ENCODE assay signal across 17 cellular contexts in the genomic region with DNA sequence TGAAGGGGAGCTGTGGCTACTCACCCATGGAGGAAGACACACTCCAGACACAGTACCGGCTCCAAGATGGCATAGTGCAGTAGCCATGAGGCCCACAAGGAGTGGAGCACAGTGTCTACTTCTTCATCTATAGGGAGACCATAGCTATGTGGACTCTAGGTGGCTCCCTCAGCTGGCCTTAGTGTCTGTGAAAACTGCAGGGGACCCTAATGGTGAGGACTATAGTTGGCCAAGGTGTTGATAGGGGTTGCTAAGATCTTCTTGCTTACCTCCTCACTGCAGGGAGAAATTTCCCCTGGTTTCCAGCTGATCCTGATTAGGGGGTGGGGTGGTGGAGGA. TPM values are rescaled to one million over a fixed set of nuclear protein-coding genes. Genes with fewer than 3 reads are reported as not detected.
DNase-seq lines count a peak whose midpoint lies in the region; ATAC-seq and TF ChIP-seq lines count a peak whose summit lies in the region.
"Had no signal": no experiment of that assay in that cellular context is flagged by ENCODE, and none has a peak within 500 bp of the region (broad histone marks: within the 10 kb centered on the region; RNA-seq: fewer than 3 reads in every experiment).

No MANE protein-coding gene starts in this region.

- no peaks in the 10 kb centered on the region for H3K36me3 ChIP-seq in lower lobe of right lung
- H3K36me3 ChIP-seq in naive thymus-derived CD4-positive, alpha-beta T cell (ENCODE audit: control insufficient read depth in 2 of 3, insufficient read depth in 3 of 3, low read length in 3 of 3), result no peaks in the 10 kb centered on the region
- H3K36me3 ChIP-seq: SJSA1 had no signal

- H3K4me1 ChIP-seq in lower lobe of right lung, result no peaks in the 10 kb centered on the region
- no peaks in the 10 kb centered on the region for H3K4me1 ChIP-seq in naive thymus-derived CD4-positive, alpha-beta T cell (ENCODE audit: control insufficient read depth in 2 of 2, insufficient read depth in 2 of 2, low read length in 2 of 2)
- H3K4me1 ChIP-seq: SJSA1 had no signal

- DNase-seq in NCI-H82 (lab: John Stamatoyannopoulos, UW), result peak; percentile 11
- no peak for DNase-seq in NCI-H82 treated with DMSO at 0.1 percent for 48 hours (lab: John Stamatoyannopoulos, UW; ENCODE audit: unreplicated experiment)
- no peak for DNase-seq in GM13977 (ENCODE audit: low spot score)
- peak; percentile 23 for DNase-seq in SK-MEL-5 (ENCODE audit: low read depth, low spot score)
- no peak for DNase-seq in lower lobe of right lung
- no peak for DNase-seq in activated CD8-positive, alpha-beta memory T cell treated with anti-CD3 and anti-CD28 coated beads, Interleukin-2, amount 50 U/mL, for 48 hours
- no peak for DNase-seq in naive thymus-derived CD4-positive, alpha-beta T cell
- DNase-seq in cerebellar cortex (ENCODE audit: low spot score), result no peak
- DNase-seq: COR-L47, HFFc6, Karpas-422, MV-4-11, NCI-H1436 treated with DMSO at 0.1 percent for 48 hours, NCI-H2081 treated with DMSO at 0.1 percent for 48 hours, NCI-H69 had no signal

- H3K4me3 Mint-ChIP-seq in naive thymus-derived CD4-positive, alpha-beta T cell, result no peak overlapping the region
- H3K4me3 Mint-ChIP-seq: HFFc6 had no signal

- TF ChIP-seq CTCF in GM13977 (IDR thresholded peaks at IDR 0.05; ENCODE audit: extremely low read depth, insufficient read depth, missing control alignments), result peak; percentile 14
- TF ChIP-seq CTCF in lower lobe of right lung (IDR thresholded peaks at IDR 0.05), result no peak

- no peaks in the 10 kb centered on the region for H3K27me3 Mint-ChIP-seq in naive thymus-derived CD4-positive, alpha-beta T cell

- in situ Hi-C loops in GM13977 (cut with MboI; ENCODE audit: low pct_unique_long_range_greater_than_20kb, low sequenced_read_pairs, unreplicated experiment), result no loop called here
- in situ Hi-C loops in SK-MEL-5 (cut with HindIII; ENCODE audit: low pct_unique_long_range_greater_than_20kb, low sequenced_read_pairs), result no loop called here

- POLR2A ChIA-PET in naive thymus-derived CD4-positive, alpha-beta T cell (lab: Charles Lee), result no interaction called here

- H3K36me3 Mint-ChIP-seq in naive thymus-derived CD4-positive, alpha-beta T cell, result peaks cover 13 to 67% (median 52%) of the 10 kb centered on the region in 5 donors

- peaks cover 5% of the 10 kb centered on the region for H3K9me3 ChIP-seq in lower lobe of right lung
- no peaks in the 10 kb centered on the region for H3K9me3 ChIP-seq in naive thymus-derived CD4-positive, alpha-beta T cell (ENCODE audit: control insufficient read depth in 2 of 3, low read length in 3 of 3)
- H3K9me3 ChIP-seq: SJSA1 had no signal

- no peaks in the 10 kb centered on the region for H3K27me3 ChIP-seq in lower lobe of right lung (ENCODE audit: low read depth)
- H3K27me3 ChIP-seq in naive thymus-derived CD4-positive, alpha-beta T cell (ENCODE audit: control insufficient read depth in 2 of 2, insufficient read depth in 2 of 2, low read length in 2 of 2), result no peaks in the 10 kb centered on the region
- H3K27me3 ChIP-seq: SJSA1 had no signal

- ATAC-seq in lower lobe of right lung, result peak; percentile 19 to 36
- no peak for ATAC-seq in naive thymus-derived CD4-positive, alpha-beta T cell

- CTCF ChIA-PET in naive thymus-derived CD4-positive, alpha-beta T cell (lab: Charles Lee), result interaction anchor here (1.1 to 1.5 kb wide), 3 partner anchors 45 to 59 kb away, joined by 3 to 4 read pairs (median 3); no protein-coding TSS in a partner anchor

- no peak overlapping the region for H3K4me3 ChIP-seq in lower lobe of right lung
- H3K4me3 ChIP-seq in naive thymus-derived CD4-positive, alpha-beta T cell (ENCODE audit: low read length), result no peak overlapping the region
- H3K4me3 ChIP-seq: SJSA1 had no signal

- peak overlapping the region in 1 of 9 donors; percentile 80 for H3K27ac Mint-ChIP-seq in naive thymus-derived CD4-positive, alpha-beta T cell
- H3K27ac Mint-ChIP-seq: HFFc6 had no signal

- H3K27ac ChIP-seq in lower lobe of right lung, result no peak overlapping the region
- H3K27ac ChIP-seq in naive thymus-derived CD4-positive, alpha-beta T cell (ENCODE audit: low read depth, low read length), result no peak overlapping the region
- H3K27ac ChIP-seq: C4-2B, SJSA1 had no signal

- peaks cover 0 to 37% (median 19%) of the 10 kb centered on the region in 11 donors for H3K9me3 Mint-ChIP-seq in naive thymus-derived CD4-positive, alpha-beta T cell

- intact Hi-C loops in lower lobe of right lung (cut with DNase I), result no loop called here
- intact Hi-C loops in naive thymus-derived CD4-positive, alpha-beta T cell (cut with micrococcal nuclease), result loop anchor here in 1 of 2 donors (2.0 kb wide), 1 partner anchor 44 kb away; no protein-coding TSS in a partner anchor

- H3K4me1 Mint-ChIP-seq in naive thymus-derived CD4-positive, alpha-beta T cell, result peaks cover 13 to 38% (median 32%) of the 10 kb centered on the region in 7 donors

RNA-seq across cellular contexts. Expression of a gene that starts 58.9 kb away (rescaled TPM):
- 11.1 and 12.4 TPM in 2 replicates for total RNA-seq in SK-MEL-5 (2014; rRNA removed; shearing (Covaris generic))
- 12.2 and 18.5 TPM in 2 replicates for polyA plus RNA-seq in SK-MEL-5 (2015; cell fraction: cytosol; rRNA removed)
- 3.5 and 3.8 TPM in 2 replicates for polyA plus RNA-seq in SK-MEL-5 (2015; cell fraction: nucleus; rRNA removed)
- total RNA-seq in lower lobe of right lung, result 5.6 TPM
- 10 to 100 TPM in 4 of 5 experiments, 1 to 10 TPM in 1; 9.9 to 15.8 (median 14.9) TPM for total RNA-seq in naive thymus-derived CD4-positive, alpha-beta T cell
- polyA plus RNA-seq in naive thymus-derived CD4-positive, alpha-beta T cell, result 10 to 100 TPM; 17.3 to 21.9 TPM

Comparison
In these comparisons a context has a peak if more than half of its experiments do, and no peak if none do; other contexts are left out.
1. DNase-seq: peak in NCI-H82 (single experiment) and SK-MEL-5 (single experiment); none in NCI-H82 treated with DMSO at 0.1 percent for 48 hours (single experiment), GM13977 (single experiment), lower lobe of right lung (single experiment), activated CD8-positive, alpha-beta memory T cell treated with anti-CD3 and anti-CD28 coated beads, Interleukin-2, amount 50 U/mL, for 48 hours (single experiment), naive thymus-derived CD4-positive, alpha-beta T cell (0 of 9) and cerebellar cortex (single experiment).